ENCODE assay signal across 13 cellular contexts in the genomic region with DNA sequence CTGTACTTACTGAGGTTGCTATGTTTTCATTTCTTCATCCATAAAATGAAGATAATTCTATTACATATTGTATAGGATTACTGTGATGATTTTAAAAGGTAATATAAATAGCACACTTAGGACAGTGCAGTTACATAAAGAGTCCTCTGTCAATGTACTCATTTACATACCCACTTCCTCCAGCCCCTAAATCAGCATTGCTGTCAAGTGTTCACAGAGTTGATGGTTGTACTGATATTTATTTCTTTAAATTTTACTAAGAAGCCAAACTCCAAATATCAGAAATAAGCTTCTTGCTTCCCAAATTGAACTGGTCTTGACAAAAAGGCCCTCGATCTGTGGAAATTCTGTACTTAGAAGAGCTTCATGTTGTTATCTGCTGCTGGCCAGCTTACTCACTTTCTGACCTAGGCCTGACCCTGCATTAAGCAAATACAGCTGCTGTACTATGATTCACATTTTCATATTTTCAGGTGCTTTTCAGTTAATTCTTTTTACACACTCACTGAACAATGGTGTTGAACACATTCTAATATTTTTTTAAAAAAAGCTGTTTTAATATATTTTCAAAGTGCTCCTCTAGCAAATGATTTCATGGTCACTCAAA.
DNase-seq lines count a peak whose midpoint lies in the region; ATAC-seq, FAIRE-seq and TF ChIP-seq lines count a peak whose summit lies in the region.
"Had no signal": no experiment of that assay in that cellular context is flagged by ENCODE, and none has a peak within 500 bp of the region (broad histone marks: within the 10 kb centered on the region; RNA-seq: fewer than 3 reads in every experiment).

No MANE protein-coding gene starts in this region.

- H3K27me3 ChIP-seq in left lung (no peaks in the 10 kb centered on the region), trophoblast cell (ENCODE audit: insufficient read depth, low read length) (no peaks in the 10 kb centered on the region)
- H3K27me3 ChIP-seq: spleen, transverse colon had no signal

- no peak overlapping the region for H4K12ac ChIP-seq in trophoblast cell (ENCODE audit: low read depth, low read length)

- no peak overlapping the region for H4K91ac ChIP-seq in trophoblast cell (ENCODE audit: low read depth, low read length)

- H3K36me3 ChIP-seq in left lung: no peaks in the 10 kb centered on the region
- peaks cover 2 to 5% of the 10 kb centered on the region in 2 experiments for H3K36me3 ChIP-seq in trophoblast cell (ENCODE audit: control insufficient read depth in 1 of 2, insufficient read depth in 2 of 2, low read length in 2 of 2)
- H3K36me3 ChIP-seq: spleen, transverse colon had no signal

- no peak overlapping the region for H3K18ac ChIP-seq in trophoblast cell (ENCODE audit: low read length)

- ATAC-seq in GM18868 (IDR thresholded peaks at IDR 0.05; ENCODE audit: unreplicated experiment) (peak; percentile 68), HG02938 (IDR thresholded peaks at IDR 0.05; ENCODE audit: unreplicated experiment) (peak; percentile 52), left lung (peak; percentile 79), HG03571 (IDR thresholded peaks at IDR 0.05; ENCODE audit: unreplicated experiment) (no peak)

- FAIRE-seq in RCC 7860 (lab: Jason Lieb, UNC): no peak
- FAIRE-seq: colon had no signal

- H3K9ac ChIP-seq in trophoblast cell (ENCODE audit: low read length): no peak overlapping the region

- no peak for TF ChIP-seq CTCF in left lung (IDR thresholded peaks at IDR 0.05)

- no peak overlapping the region for H2AFZ ChIP-seq in trophoblast cell (ENCODE audit: insufficient read depth, low read length, poor library complexity)

- H3K23ac ChIP-seq in trophoblast cell (ENCODE audit: low read length): no peak overlapping the region

- H3K4me1 ChIP-seq in left lung (no peaks in the 10 kb centered on the region), trophoblast cell (ENCODE audit: control insufficient read depth in 1 of 2, insufficient read depth in 2 of 2, low read length in 2 of 2) (no peaks in the 10 kb centered on the region)
- H3K4me1 ChIP-seq: spleen had no signal

- no CpG with 5 or more reads among the region's 1 CpG for WGBS in trophoblast cell (ENCODE audit: extremely low coverage, insufficient coverage, insufficient read length)

- H3K79me1 ChIP-seq in trophoblast cell (ENCODE audit: low read length): peaks cover 3% of the 10 kb centered on the region

- H4K8ac ChIP-seq in trophoblast cell (ENCODE audit: low read depth, low read length): no peak overlapping the region

- DNase-seq in RCC 7860 (ENCODE audit: low spot score) (peak; percentile 5), left lung (no peak), GM03348 (ENCODE audit: low spot score) (no peak), trophoblast cell (no peak), hepatic stellate cell (ENCODE audit: low spot score) (no peak)
- DNase-seq: activated CD4-positive, alpha-beta memory T cell treated with anti-CD3 and anti-CD28 coated beads, Interleukin-2, amount 10 ng/mL, durations not matched to agents 7 days and 5 days; GDM1; spleen; transverse colon had no signal

- H3K27ac ChIP-seq in left lung (no peak overlapping the region), trophoblast cell (ENCODE audit: low read depth, low read length) (no peak overlapping the region)
- H3K27ac ChIP-seq: spleen, transverse colon had no signal

- H3K9me3 ChIP-seq in left lung (peaks cover 0 to 3% of the 10 kb centered on the region in 2 donors), trophoblast cell (ENCODE audit: insufficient read depth, low read depth, low read length) (no peaks in the 10 kb centered on the region)
- H3K9me3 ChIP-seq: transverse colon had no signal

- H3K79me2 ChIP-seq in trophoblast cell (ENCODE audit: control insufficient read depth, insufficient read depth, low read length, poor library complexity): no peaks in the 10 kb centered on the region

- no peak overlapping the region for H2AK5ac ChIP-seq in trophoblast cell (ENCODE audit: low read length)

- no peak overlapping the region for H2BK120ac ChIP-seq in trophoblast cell (ENCODE audit: insufficient read depth, low read length, poor library complexity)

- no peak overlapping the region for H3K4ac ChIP-seq in trophoblast cell (ENCODE audit: low read depth, low read length)

- H3K4me3 ChIP-seq in left lung (no peak overlapping the region), trophoblast cell (ENCODE audit: low read depth, low read length) (no peak overlapping the region)
- H3K4me3 ChIP-seq: spleen, transverse colon had no signal

- no peak overlapping the region for H3K4me2 ChIP-seq in trophoblast cell (ENCODE audit: low read length)

- H2BK12ac ChIP-seq in trophoblast cell (ENCODE audit: low read length): no peak overlapping the region

- no peak overlapping the region for H2BK5ac ChIP-seq in trophoblast cell (ENCODE audit: low read depth, low read length, poor library complexity)

- intact Hi-C loops in left lung (cut with DNase I): no loop called here

- H3K14ac ChIP-seq in trophoblast cell (ENCODE audit: low read length): no peak overlapping the region
